Comparison of ENCODE assay signal across 9 cellular contexts in the genomic region with DNA sequence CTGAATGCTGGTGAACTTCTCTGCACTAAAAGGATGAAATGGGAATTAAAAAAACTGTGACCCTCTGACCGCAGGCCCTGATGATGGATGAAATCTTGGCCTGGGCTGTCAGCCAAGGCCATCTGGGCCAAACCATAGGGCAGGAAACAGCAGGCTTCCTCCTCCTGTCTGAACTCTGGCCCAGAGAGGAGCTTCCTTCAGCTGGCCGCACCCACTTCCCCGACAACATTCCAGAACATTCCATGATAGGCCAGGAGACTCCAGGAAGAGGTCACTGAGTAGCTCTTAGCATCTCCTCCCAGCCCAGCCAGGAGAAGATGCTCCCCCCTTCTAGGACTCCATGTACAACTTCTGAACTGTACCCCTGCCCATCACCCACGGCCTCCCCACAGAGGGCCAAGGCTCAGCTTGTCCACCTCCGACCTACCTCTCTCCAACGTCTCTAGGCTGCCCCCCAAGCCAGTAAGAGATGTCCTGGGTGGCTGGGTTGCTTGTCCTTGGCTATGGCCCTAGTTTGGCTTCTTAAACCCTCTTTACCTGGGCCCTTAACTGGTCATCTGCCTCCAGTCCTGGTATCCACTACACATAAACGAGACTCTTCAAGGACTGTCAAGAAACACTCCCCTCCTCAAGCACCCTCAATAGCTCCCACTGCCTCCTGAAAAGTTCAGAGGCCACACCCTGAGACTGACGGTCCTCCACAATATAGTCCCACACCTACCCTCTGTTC. TPM values are rescaled to one million over a fixed set of nuclear protein-coding genes. Genes with fewer than 3 reads are reported as not detected.
DNase-seq lines count a peak whose midpoint lies in the region; ATAC-seq and TF ChIP-seq lines count a peak whose summit lies in the region.
"Had no signal": no experiment of that assay in that cellular context is flagged by ENCODE, and none has a peak within 500 bp of the region (broad histone marks: within the 10 kb centered on the region; RNA-seq: fewer than 3 reads in every experiment).

No MANE protein-coding gene starts in this region.

- no peaks in the 10 kb centered on the region for H3K4me1 Mint-ChIP-seq in activated T-helper 17 cell treated with anti-CD3 and anti-CD28 coated beads, Interleukin-2, amount 50 U/mL, for 72 hours
- H3K4me1 Mint-ChIP-seq in activated CD4-positive, alpha-beta memory T cell treated with anti-CD3 and anti-CD28 coated beads for 36 hours (ENCODE audit: low read depth): no peaks in the 10 kb centered on the region
- H3K4me1 Mint-ChIP-seq: activated CD8-positive, alpha-beta memory T cell treated with anti-CD3 and anti-CD28 coated beads, Interleukin-2, amount 10 ng/mL, durations not matched to agents 7 days and 5 days had no signal

- POLR2A ChIA-PET in activated CD4-positive, alpha-beta memory T cell treated with anti-CD3 and anti-CD28 coated beads for 36 hours (lab: Charles Lee): no interaction called here

- peak overlapping the region; percentile 72 to 77 for H3K27ac ChIP-seq in right atrium auricular region

- no peak overlapping the region for H3K4me3 Mint-ChIP-seq in activated T-helper 17 cell treated with anti-CD3 and anti-CD28 coated beads, Interleukin-2, amount 50 U/mL, for 72 hours
- H3K4me3 Mint-ChIP-seq in activated CD4-positive, alpha-beta memory T cell treated with anti-CD3 and anti-CD28 coated beads for 36 hours: no peak overlapping the region
- H3K4me3 Mint-ChIP-seq: activated CD8-positive, alpha-beta memory T cell treated with anti-CD3 and anti-CD28 coated beads, Interleukin-2, amount 10 ng/mL, durations not matched to agents 7 days and 5 days had no signal

- no peak for TF ChIP-seq CTCF in right atrium auricular region (IDR thresholded peaks at IDR 0.05)

- H3K4me2 ChIP-seq in skeletal muscle satellite cell (ENCODE audit: low read length): peak overlapping the region; percentile 21

- H3K36me3 Mint-ChIP-seq in activated T-helper 17 cell treated with anti-CD3 and anti-CD28 coated beads, Interleukin-2, amount 50 U/mL, for 72 hours (ENCODE audit: low read depth): no peaks in the 10 kb centered on the region
- no peaks in the 10 kb centered on the region for H3K36me3 Mint-ChIP-seq in activated CD4-positive, alpha-beta memory T cell treated with anti-CD3 and anti-CD28 coated beads for 36 hours
- H3K36me3 Mint-ChIP-seq: activated CD8-positive, alpha-beta memory T cell treated with anti-CD3 and anti-CD28 coated beads, Interleukin-2, amount 10 ng/mL, durations not matched to agents 7 days and 5 days had no signal

- no peaks in the 10 kb centered on the region for H3K36me3 ChIP-seq in right atrium auricular region
- no peaks in the 10 kb centered on the region for H3K36me3 ChIP-seq in skeletal muscle satellite cell (ENCODE audit: insufficient read depth, low read length)

- H3K27me3 Mint-ChIP-seq in activated T-helper 17 cell treated with anti-CD3 and anti-CD28 coated beads, Interleukin-2, amount 50 U/mL, for 72 hours: no peaks in the 10 kb centered on the region
- no peaks in the 10 kb centered on the region for H3K27me3 Mint-ChIP-seq in activated CD4-positive, alpha-beta memory T cell treated with anti-CD3 and anti-CD28 coated beads for 36 hours
- H3K27me3 Mint-ChIP-seq: activated CD8-positive, alpha-beta memory T cell treated with anti-CD3 and anti-CD28 coated beads, Interleukin-2, amount 10 ng/mL, durations not matched to agents 7 days and 5 days had no signal

- no peak overlapping the region for H3K9ac ChIP-seq in skeletal muscle satellite cell (ENCODE audit: low read depth, low read length)

- intact Hi-C loops in activated CD4-positive, alpha-beta memory T cell treated with anti-CD3 and anti-CD28 coated beads for 36 hours (cut with micrococcal nuclease): no loop called here

- H3K4me3 ChIP-seq in right atrium auricular region (no peak overlapping the region), skeletal muscle satellite cell (ENCODE audit: low read length) (no peak overlapping the region)

- no peaks in the 10 kb centered on the region for H3K27me3 ChIP-seq in right atrium auricular region
- no peaks in the 10 kb centered on the region for H3K27me3 ChIP-seq in skeletal muscle satellite cell (ENCODE audit: control insufficient read depth, insufficient read depth, low read length)

- peaks cover 0 to 39% of the 10 kb centered on the region in 2 donors for H3K4me1 ChIP-seq in right atrium auricular region
- peaks cover 28% of the 10 kb centered on the region for H3K4me1 ChIP-seq in skeletal muscle satellite cell (ENCODE audit: control insufficient read depth, insufficient read depth, low read length)

- no peaks in the 10 kb centered on the region for H3K9me3 ChIP-seq in right atrium auricular region
- no peaks in the 10 kb centered on the region for H3K9me3 ChIP-seq in skeletal muscle satellite cell (replicated peaks; ENCODE audit: low read length)

- H3K27ac Mint-ChIP-seq in activated T-helper 17 cell treated with anti-CD3 and anti-CD28 coated beads, Interleukin-2, amount 50 U/mL, for 72 hours: peak overlapping the region; percentile 13
- H3K27ac Mint-ChIP-seq in activated CD4-positive, alpha-beta memory T cell treated with anti-CD3 and anti-CD28 coated beads for 36 hours: no peak overlapping the region
- H3K27ac Mint-ChIP-seq: activated CD8-positive, alpha-beta memory T cell treated with anti-CD3 and anti-CD28 coated beads, Interleukin-2, amount 10 ng/mL, durations not matched to agents 7 days and 5 days had no signal

- no peak for ATAC-seq in activated T-helper 17 cell treated with anti-CD3 and anti-CD28 coated beads, Interleukin-2, amount 50 U/mL, for 72 hours (replicated peaks)
- no peak for ATAC-seq in GM21390 (IDR thresholded peaks at IDR 0.05; ENCODE audit: unreplicated experiment)
- ATAC-seq in GM21528 (IDR thresholded peaks at IDR 0.05; ENCODE audit: low FRiP score, unreplicated experiment): no peak
- ATAC-seq in activated CD4-positive, CD25-positive, alpha-beta regulatory T cell treated with anti-CD3 and anti-CD28 coated beads, Interleukin-2, amount 50 U/mL, for 24 hours: no peak
- ATAC-seq: activated CD8-positive, alpha-beta memory T cell treated with anti-CD3 and anti-CD28 coated beads, Interleukin-2, amount 10 ng/mL, durations not matched to agents 7 days and 5 days had no signal

- DNase-seq in HCEC 1CT: peak; percentile 62
- DNase-seq in right atrium auricular region (ENCODE audit: low spot score): peak; percentile 91
- DNase-seq in activated CD4-positive, alpha-beta memory T cell treated with anti-CD3 and anti-CD28 coated beads for 36 hours: no peak
- DNase-seq: activated CD8-positive, alpha-beta memory T cell treated with anti-CD3 and anti-CD28 coated beads, Interleukin-2, amount 10 ng/mL, durations not matched to agents 7 days and 5 days had no signal

- CTCF ChIA-PET in activated CD4-positive, alpha-beta memory T cell treated with anti-CD3 and anti-CD28 coated beads for 36 hours (lab: Charles Lee): interaction anchor here (0.6 kb wide), 1 partner anchor 62 kb away, joined by 4 read pairs; no protein-coding TSS in a partner anchor

- H3K9me3 Mint-ChIP-seq in activated T-helper 17 cell treated with anti-CD3 and anti-CD28 coated beads, Interleukin-2, amount 50 U/mL, for 72 hours: no peaks in the 10 kb centered on the region
- no peaks in the 10 kb centered on the region for H3K9me3 Mint-ChIP-seq in activated CD4-positive, alpha-beta memory T cell treated with anti-CD3 and anti-CD28 coated beads for 36 hours

RNA-seq across cellular contexts. Expression of a gene that starts 1.7 kb away (rescaled TPM):
- total RNA-seq in activated T-helper 17 cell treated with anti-CD3 and anti-CD28 coated beads, Interleukin-2, amount 50 U/mL, for 72 hours: 1 to 10 TPM; 1.9 to 2.5 TPM
- total RNA-seq in right atrium auricular region: 10 to 100 TPM in 1 of 2 donors, 1 to 10 TPM in 1; 7.2 to 13.1 TPM
- 1.8 and 3.5 TPM in 2 replicates for total RNA-seq in skeletal muscle satellite cell (2012; rRNA removed)
- 1 to 10 TPM; 1.7 to 3.0 TPM for total RNA-seq in activated CD4-positive, alpha-beta memory T cell treated with anti-CD3 and anti-CD28 coated beads for 36 hours
